ENCODE assay signal across 8 cellular contexts in genomic region chr4:1335174-1335883, GRCh38. TPM values are rescaled to one million over a fixed set of nuclear protein-coding genes. Genes with fewer than 3 reads are reported as not detected.
DNase-seq lines count a peak whose midpoint lies in the region; ATAC-seq, FAIRE-seq and TF ChIP-seq lines count a peak whose summit lies in the region.
"Not testable (repeated sequence)": the region's sequence is repeated elsewhere in the genome, so short reads cannot be mapped to it uniquely, and the experiment has no call there.

No MANE protein-coding gene starts in this region.

- peak; percentile 51 for FAIRE-seq in HTR-8/SVneo (lab: Jason Lieb, UNC)

- H3K4me3 ChIP-seq in RWPE2 (ENCODE audit: severe bottlenecking); choroid plexus epithelial cell (ENCODE audit: low read depth, low read length); fibroblast of mammary gland (ENCODE audit: control insufficient read depth, low read depth, low read length); thymus (ENCODE audit: low read length): not testable (repeated sequence)

- DNase-seq in CD14-positive monocyte (ENCODE audit: low spot score); HTR-8/SVneo (ENCODE audit: insufficient read length, low spot score); RWPE2 (ENCODE audit: low spot score); activated T-cell treated with anti-CD3 and anti-CD28 coated beads, Interleukin-2, amount 50 U/mL, for 24 hours; nephron progenitor cell: not testable (repeated sequence)
- DNase-seq in choroid plexus epithelial cell (ENCODE audit: low read depth), result peak; percentile 13
- peak; percentile 63 for DNase-seq in fibroblast of mammary gland (ENCODE audit: low read depth)

- H3K9me3 ChIP-seq in RWPE2 (ENCODE audit: severe bottlenecking); thymus (ENCODE audit: control insufficient read depth): not testable (repeated sequence)

- intact Hi-C loops in CD14-positive monocyte (cut with micrococcal nuclease), result not testable (repeated sequence)

- H3K27ac Mint-ChIP-seq in CD14-positive monocyte, result peak overlapping the region; percentile 78 to 93 (median 86)
- peak overlapping the region; percentile 91 for H3K27ac Mint-ChIP-seq in activated T-cell treated with anti-CD3 and anti-CD28 coated beads, Interleukin-2, amount 50 U/mL, for 24 hours
- H3K27ac Mint-ChIP-seq in nephron progenitor cell, result peak overlapping the region; percentile 11

- peaks cover 31 to 45% (median 42%) of the 10 kb centered on the region in 7 donors for H3K9me3 Mint-ChIP-seq in CD14-positive monocyte
- not testable (repeated sequence) for H3K9me3 Mint-ChIP-seq in activated T-cell treated with anti-CD3 and anti-CD28 coated beads, Interleukin-2, amount 50 U/mL, for 24 hours; nephron progenitor cell

- WGBS in thymus, result 94% methylated on average over 4 of the region's 4 CpGs

- not testable (repeated sequence) for H3K4me3 Mint-ChIP-seq in CD14-positive monocyte; activated T-cell treated with anti-CD3 and anti-CD28 coated beads, Interleukin-2, amount 50 U/mL, for 24 hours; nephron progenitor cell

- H3K36me3 Mint-ChIP-seq in CD14-positive monocyte (peaks cover 63 to 80% of the 10 kb centered on the region in 2 donors), nephron progenitor cell (ENCODE audit: low read depth) (peaks cover 62% of the 10 kb centered on the region)
- H3K36me3 Mint-ChIP-seq in activated T-cell treated with anti-CD3 and anti-CD28 coated beads, Interleukin-2, amount 50 U/mL, for 24 hours (ENCODE audit: low read depth), result peaks cover 81% of the 10 kb centered on the region

- H3K27me3 Mint-ChIP-seq in CD14-positive monocyte (ENCODE audit: low read depth in 3 of 3); activated T-cell treated with anti-CD3 and anti-CD28 coated beads, Interleukin-2, amount 50 U/mL, for 24 hours; nephron progenitor cell (ENCODE audit: low read depth, poor library complexity): not testable (repeated sequence)

- not testable (repeated sequence) for ATAC-seq in RWPE2 (ENCODE audit: low read depth)

- H3K27me3 ChIP-seq in RWPE2 (ENCODE audit: insufficient read depth, poor library complexity, severe bottlenecking); thymus (ENCODE audit: control insufficient read depth, insufficient read depth): not testable (repeated sequence)

- H3K4me1 ChIP-seq in RWPE2 (ENCODE audit: insufficient read depth, poor library complexity, severe bottlenecking); thymus (ENCODE audit: control insufficient read depth, insufficient read depth, low read length): not testable (repeated sequence)

- peak overlapping the region; percentile 27 for H3K27ac ChIP-seq in RWPE2 (ENCODE audit: poor library complexity, severe bottlenecking)
- peak overlapping the region; percentile 27 for H3K27ac ChIP-seq in thymus (ENCODE audit: low read depth)

- H3K36me3 ChIP-seq in RWPE2 (ENCODE audit: low read depth) (peaks cover 79% of the 10 kb centered on the region), thymus (ENCODE audit: control insufficient read depth, insufficient read depth) (peaks cover 72% of the 10 kb centered on the region)

- H3K4me1 Mint-ChIP-seq in CD14-positive monocyte, result peaks cover 20% of the 10 kb centered on the region
- H3K4me1 Mint-ChIP-seq in activated T-cell treated with anti-CD3 and anti-CD28 coated beads, Interleukin-2, amount 50 U/mL, for 24 hours (ENCODE audit: low read depth), result peaks cover 56% of the 10 kb centered on the region
- H3K4me1 Mint-ChIP-seq in nephron progenitor cell, result not testable (repeated sequence)

- TF ChIP-seq CTCF in CD14-positive monocyte (IDR thresholded peaks at IDR 0.05); RWPE2 (IDR thresholded peaks at IDR 0.05; ENCODE audit: poor library complexity, severe bottlenecking); choroid plexus epithelial cell (conservative IDR thresholded peaks at IDR 0.05; ENCODE audit: low read depth, low read length); fibroblast of mammary gland (conservative IDR thresholded peaks at IDR 0.05; ENCODE audit: control insufficient read depth, insufficient read depth, low read depth, low read length); nephron progenitor cell (IDR thresholded peaks at IDR 0.05): not testable (repeated sequence)

RNA-seq across cellular contexts. Expression of gene UVSSA, which starts 11.7 kb away (rescaled TPM):
- polyA plus RNA-seq in CD14-positive monocyte, result 1 to 10 TPM; 2.6 to 4.8 TPM
- polyA plus RNA-seq in thymus, result 15.4 TPM

RNA-seq across cellular contexts. Expression of gene MAEA, which starts 45.6 kb away (rescaled TPM):
- polyA plus RNA-seq in CD14-positive monocyte, result 10 to 100 TPM; 34.3 to 37.7 TPM
- polyA plus RNA-seq in thymus, result 113 TPM

Comparison
In these comparisons a context has a peak if more than half of its experiments do, and no peak if none do; other contexts are left out.
1. H3K27ac Mint-ChIP-seq: peak in every context shown above with its lines; median percentile 91 in activated T-cell treated with anti-CD3 and anti-CD28 coated beads, Interleukin-2, amount 50 U/mL, for 24 hours; 86 in CD14-positive monocyte; 11 in nephron progenitor cell.